In the genomic region with DNA sequence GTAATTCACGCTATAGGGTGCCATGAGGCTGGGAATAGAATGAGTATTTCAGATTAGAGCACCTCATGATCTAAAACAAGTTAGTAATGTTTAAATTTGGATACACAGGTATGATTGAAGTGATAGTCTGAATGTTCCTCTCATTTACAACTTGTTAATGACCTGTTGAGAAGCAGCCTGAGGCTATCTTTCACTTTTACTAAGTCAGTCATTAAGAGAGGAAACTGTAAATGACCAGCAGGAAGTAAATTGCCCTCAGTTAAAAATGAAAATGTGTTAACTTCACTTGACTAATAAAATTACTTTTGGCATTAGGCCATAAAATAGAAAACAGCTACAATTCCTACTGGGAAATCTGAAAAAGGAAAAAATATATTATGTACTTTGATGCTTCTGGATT, we compare ENCODE assay signal across 25 cellular contexts.
A peak's percentile ranks its signal among the peaks of the same experiment; 100 is the strongest.
DNase-seq lines count a peak whose midpoint lies in the region; ATAC-seq, FAIRE-seq and TF ChIP-seq lines count a peak whose summit lies in the region.
"Had no signal": no experiment of that assay in that cellular context is flagged by ENCODE, and none has a peak within 500 bp of the region (broad histone marks: within the 10 kb centered on the region; RNA-seq: fewer than 3 reads in every experiment).

No MANE protein-coding gene starts in this region.

- H3K9me3 ChIP-seq in BLaER1 treated with 17β-estradiol and CSF1 and Interleukin-3, amounts not matched to agents 10 nM and 100 nM (replicated peaks in 1 of 11) = peaks cover 0 to 4% (median 0%) of the 10 kb centered on the region in 11 experiments; a peak in 2 of 22 replicates
- no peaks in the 10 kb centered on the region for H3K9me3 ChIP-seq in kidney (ENCODE audit: control insufficient read depth in 1 of 2, low read length in 2 of 2)

- CTCF ChIA-PET in MCF 10A (lab: Yijun Ruan, JAX) = interaction anchor here (0.6 kb wide), 1 partner anchor 926 kb away, joined by 4 read pairs; no protein-coding TSS in a partner anchor

- ATAC-seq in GM19395 (IDR thresholded peaks at IDR 0.05; ENCODE audit: unreplicated experiment) = no peak

- H3K27me3 Mint-ChIP-seq in MCF 10A (ENCODE audit: insufficient read depth, unreplicated experiment) = peaks cover 23% of the 10 kb centered on the region
- H3K27me3 Mint-ChIP-seq: CD8-positive, alpha-beta memory T cell had no signal

- H3K36me3 ChIP-seq in BLaER1 treated with 17β-estradiol and CSF1 and Interleukin-3, amounts not matched to agents 10 nM and 100 nM = no peaks in the 10 kb centered on the region
- H3K36me3 ChIP-seq in kidney (ENCODE audit: control insufficient read depth in 1 of 2, insufficient read depth in 2 of 2, low read length in 2 of 2) = no peaks in the 10 kb centered on the region

- H3K9me3 Mint-ChIP-seq in MCF 10A (ENCODE audit: unreplicated experiment) = peaks cover 6% of the 10 kb centered on the region

- DNase-seq in NCI-H1417 treated with DMSO at 0.1 percent for 48 hours (lab: John Stamatoyannopoulos, UW) (peak; percentile 56), NCI-H748 (lab: John Stamatoyannopoulos, UW; ENCODE audit: unreplicated experiment) (peak; percentile 54), kidney (no peak), MCF 10A (ENCODE audit: unreplicated experiment) (no peak), GM03348 (ENCODE audit: low spot score) (no peak), AG08396 (ENCODE audit: low spot score) (no peak)
- DNase-seq: Calu3; CD8-positive, alpha-beta memory T cell; DMS79 treated with DMSO at 0.1 percent for 48 hours; H9; IMR-90; NCI-H1048; NCI-H1694; NCI-H2029 treated with DMSO at 0.1 percent for 48 hours; NCI-H2171; NCI-H226; NCI-H510A treated with DMSO at 0.1 percent for 48 hours; Right ventricle myocardium superior; RPMI8226; T-helper 1 cell had no signal

- BruUV-seq in MCF 10A (replicated peaks; lab: Mats Ljungman, UMichigan) = no TSS peak

- H4K20me1 ChIP-seq in BLaER1 treated with 17β-estradiol and CSF1 and Interleukin-3, amounts not matched to agents 10 nM and 100 nM = no peaks in the 10 kb centered on the region

- peak overlapping the region in 7 of 11 experiments; percentile 6 to 58 (median 38); a peak in 10 of 22 replicates for H3K4me2 ChIP-seq in BLaER1 treated with 17β-estradiol and CSF1 and Interleukin-3, amounts not matched to agents 10 nM and 100 nM
- H3K4me2 ChIP-seq: KMS-11 had no signal

- peaks cover 0 to 14% (median 6%) of the 10 kb centered on the region in 10 experiments; a peak in 15 of 20 replicates for H3K4me1 ChIP-seq in BLaER1 treated with 17β-estradiol and CSF1 and Interleukin-3, amounts not matched to agents 10 nM and 100 nM
- H3K4me1 ChIP-seq in kidney (ENCODE audit: control insufficient read depth in 1 of 2, insufficient read depth in 1 of 2, low read depth in 1 of 2, low read length in 2 of 2) = no peaks in the 10 kb centered on the region

- no peak overlapping the region for H3K4me3 Mint-ChIP-seq in MCF 10A (ENCODE audit: unreplicated experiment)
- H3K4me3 Mint-ChIP-seq: CD14-positive monocyte; CD8-positive, alpha-beta memory T cell; H9; T-helper 2 cell treated with Interferon-gamma antibody and Interleukin-4, amounts not matched to agents 5 μg/mL and 100 μg/mL, for 36 hours had no signal

- H3K27ac ChIP-seq in BLaER1 treated with 17β-estradiol and CSF1 and Interleukin-3, amounts not matched to agents 10 nM and 100 nM = no peak overlapping the region
- no peak overlapping the region for H3K27ac ChIP-seq in kidney (ENCODE audit: low read depth in 2 of 2, low read length in 2 of 2)
- H3K27ac ChIP-seq: KMS-11 had no signal

- no peak overlapping the region for H3K27ac Mint-ChIP-seq in MCF 10A (ENCODE audit: low read depth, unreplicated experiment)
- H3K27ac Mint-ChIP-seq: CD14-positive monocyte; CD8-positive, alpha-beta memory T cell; H9; T-helper 2 cell treated with Interferon-gamma antibody and Interleukin-4, amounts not matched to agents 5 μg/mL and 100 μg/mL, for 36 hours had no signal

- no peak overlapping the region for H3K4me3 ChIP-seq in BLaER1 treated with 17β-estradiol and CSF1 and Interleukin-3, amounts not matched to agents 10 nM and 100 nM
- H3K4me3 ChIP-seq in kidney (ENCODE audit: low read length in 2 of 2) = no peak overlapping the region

- H3K4me1 Mint-ChIP-seq in MCF 10A (ENCODE audit: insufficient read depth, unreplicated experiment) = no peaks in the 10 kb centered on the region
- H3K4me1 Mint-ChIP-seq: CD14-positive monocyte; CD8-positive, alpha-beta memory T cell had no signal

- no peaks in the 10 kb centered on the region for H3K36me3 Mint-ChIP-seq in MCF 10A (ENCODE audit: insufficient read depth, unreplicated experiment)
- H3K36me3 Mint-ChIP-seq: CD14-positive monocyte; CD8-positive, alpha-beta memory T cell had no signal

- peak; percentile 21 for FAIRE-seq in kidney (lab: Jason Lieb, UNC)

- TF ChIP-seq CTCF in kidney (IDR thresholded peaks at IDR 0.05; ENCODE audit: borderline replicate concordance, extremely low read depth, insufficient read depth) (no peak), MCF 10A (IDR thresholded peaks at IDR 0.05; ENCODE audit: unreplicated experiment) (no peak)

- intact Hi-C loops in kidney (cut with DNase I) (no loop called here), MCF 10A (cut with micrococcal nuclease) (no loop called here)

- H3K27me3 ChIP-seq in BLaER1 treated with 17β-estradiol and CSF1 and Interleukin-3, amounts not matched to agents 10 nM and 100 nM = no peaks in the 10 kb centered on the region

- POLR2A ChIA-PET in MCF 10A (lab: Yijun Ruan, JAX) = no interaction called here

- no peak overlapping the region for H3K9ac ChIP-seq in BLaER1 treated with 17β-estradiol and CSF1 and Interleukin-3, amounts not matched to agents 10 nM and 100 nM
- no peak overlapping the region for H3K9ac ChIP-seq in kidney (ENCODE audit: low read length in 2 of 2)
- H3K9ac ChIP-seq: KMS-11 had no signal

Comparison
In these comparisons a context has a peak if more than half of its experiments do, and no peak if none do; other contexts are left out.
1. DNase-seq: peak in NCI-H1417 treated with DMSO at 0.1 percent for 48 hours (single experiment) and NCI-H748 (single experiment); none in kidney (single experiment), MCF 10A (single experiment), GM03348 (single experiment) and AG08396 (single experiment).